In genomic region chr16:29265255-29265853, GRCh38 we compare ENCODE assay signal across 8 cellular contexts.
A peak's percentile ranks its signal among the peaks of the same experiment; 100 is the strongest.
DNase-seq lines count a peak whose midpoint lies in the region; ATAC-seq and TF ChIP-seq lines count a peak whose summit lies in the region.
"Not testable (repeated sequence)": the region's sequence is repeated elsewhere in the genome, so short reads cannot be mapped to it uniquely, and the experiment has no call there.

No MANE protein-coding gene starts in this region.

- not testable (repeated sequence) for H3K27ac Mint-ChIP-seq in activated naive CD8-positive, alpha-beta T cell treated with anti-CD3 and anti-CD28 coated beads, Interleukin-2, amount 50 U/mL, for 24 hours

- H3K36me3 Mint-ChIP-seq in activated naive CD8-positive, alpha-beta T cell treated with anti-CD3 and anti-CD28 coated beads, Interleukin-2, amount 50 U/mL, for 24 hours (ENCODE audit: low read depth) = not testable (repeated sequence)

- not testable (repeated sequence) for H3K27ac ChIP-seq in SJCRH30

- H3K9me3 Mint-ChIP-seq in activated naive CD8-positive, alpha-beta T cell treated with anti-CD3 and anti-CD28 coated beads, Interleukin-2, amount 50 U/mL, for 24 hours = not testable (repeated sequence)

- H3K4me3 Mint-ChIP-seq in activated naive CD8-positive, alpha-beta T cell treated with anti-CD3 and anti-CD28 coated beads, Interleukin-2, amount 50 U/mL, for 24 hours = not testable (repeated sequence)

- not testable (repeated sequence) for H3K4me1 Mint-ChIP-seq in activated naive CD8-positive, alpha-beta T cell treated with anti-CD3 and anti-CD28 coated beads, Interleukin-2, amount 50 U/mL, for 24 hours

- DNase-seq in ELR (ENCODE audit: low read depth) (peak; percentile 95), SJCRH30 (peak; percentile 88 to 89), left colon (peak; percentile 84 to 87), retinal pigment epithelial cell (ENCODE audit: low read depth) (peak; percentile 87), ureter (ENCODE audit: low spot score) (peak; percentile 96)
- peak; percentile 16 for DNase-seq in activated naive CD8-positive, alpha-beta T cell treated with anti-CD3 and anti-CD28 coated beads, Interleukin-2, amount 50 U/mL, for 24 hours

- not testable (repeated sequence) for H3K36me3 ChIP-seq in SJCRH30

- H3K27me3 ChIP-seq in SJCRH30 = not testable (repeated sequence)

- TF ChIP-seq EP300 in Ishikawa (IDR thresholded peaks at IDR 0.05; ENCODE audit: borderline replicate concordance) = not testable (repeated sequence)

- ATAC-seq in activated naive CD8-positive, alpha-beta T cell treated with anti-CD3 and anti-CD28 coated beads, Interleukin-2, amount 50 U/mL, for 24 hours = peak; percentile 86
- peak; percentile 93 for ATAC-seq in esophagus mucosa
- ATAC-seq in left colon = peak; percentile 95

- not testable (repeated sequence) for TF ChIP-seq CTCF in retinal pigment epithelial cell (conservative IDR thresholded peaks at IDR 0.05; ENCODE audit: low read depth, low read length)

- not testable (repeated sequence) for H3K9me3 ChIP-seq in SJCRH30 (replicated peaks)

- TF ChIP-seq RAD21 in Ishikawa (IDR thresholded peaks at IDR 0.05; ENCODE audit: low read depth) = not testable (repeated sequence)

- H3K27me3 Mint-ChIP-seq in activated naive CD8-positive, alpha-beta T cell treated with anti-CD3 and anti-CD28 coated beads, Interleukin-2, amount 50 U/mL, for 24 hours = not testable (repeated sequence)

- intact Hi-C loops in left colon (cut with DNase I, micrococcal nuclease) = not testable (repeated sequence)

- not testable (repeated sequence) for H3K4me3 ChIP-seq in SJCRH30; retinal pigment epithelial cell (ENCODE audit: low read length)

- H3K4me1 ChIP-seq in SJCRH30 = peaks cover 10% of the 10 kb centered on the region

TF ChIP-seq in Ishikawa, 13 proteins besides CTCF, POLR2A, EP300 and RAD21:
- peak; percentile 71 for TF ChIP-seq NFIC (IDR thresholded peaks at IDR 0.05)

Comparison
In these comparisons a context has a peak if more than half of its experiments do, and no peak if none do; other contexts are left out.
1. DNase-seq: peak in every context shown above with its lines; median percentile 96 in ureter; 95 in ELR; 88 in SJCRH30; 87 in retinal pigment epithelial cell; 86 in left colon; 16 in activated naive CD8-positive, alpha-beta T cell treated with anti-CD3 and anti-CD28 coated beads, Interleukin-2, amount 50 U/mL, for 24 hours.